Comparison of ENCODE assay signal across 9 cellular contexts in the genomic region with DNA sequence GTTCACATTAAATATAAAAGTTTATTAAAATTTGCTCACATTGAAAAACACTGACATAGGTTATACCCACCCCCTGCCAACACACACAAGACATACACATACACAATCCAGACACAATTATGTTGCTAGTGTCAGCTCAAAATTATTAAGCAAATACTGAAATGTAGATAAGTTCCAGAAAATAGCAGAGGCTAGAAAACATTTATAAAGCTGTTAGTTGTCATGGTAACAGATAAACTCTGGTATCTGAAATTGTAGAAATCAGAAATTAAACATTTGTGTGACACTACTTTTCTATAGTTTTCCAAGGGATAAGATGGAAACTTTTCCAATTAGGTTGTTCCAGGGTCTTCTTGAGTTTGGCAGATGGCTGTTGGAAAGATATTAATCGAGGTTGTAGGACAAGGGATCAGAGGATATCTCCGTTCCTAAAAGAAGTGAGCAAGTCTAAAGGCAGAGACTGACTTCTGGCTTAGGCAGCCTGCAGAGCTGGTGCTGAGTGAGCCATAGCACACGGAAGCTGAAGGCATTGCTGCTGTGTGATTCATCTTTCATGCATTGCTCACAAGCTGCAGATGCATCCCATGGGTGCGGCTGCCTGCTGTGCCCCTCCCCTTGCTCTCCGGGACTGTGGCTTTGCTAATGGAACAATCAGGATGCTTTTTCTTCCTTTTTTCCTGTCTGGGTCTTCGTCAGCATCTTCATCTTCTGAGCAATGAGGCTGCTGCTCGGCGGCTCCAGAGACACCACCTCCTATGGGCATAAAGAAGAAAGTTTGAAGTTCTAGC.
A peak's percentile ranks its signal among the peaks of the same experiment; 100 is the strongest.
DNase-seq lines count a peak whose midpoint lies in the region; ATAC-seq, FAIRE-seq and TF ChIP-seq lines count a peak whose summit lies in the region.
"Had no signal": no experiment of that assay in that cellular context is flagged by ENCODE, and none has a peak within 500 bp of the region (broad histone marks: within the 10 kb centered on the region; RNA-seq: fewer than 3 reads in every experiment).

No MANE protein-coding gene starts in this region.

- peak; percentile 93 for DNase-seq in AG08395 (ENCODE audit: low spot score)
- peak; percentile 86 for DNase-seq in astrocyte of the hippocampus (ENCODE audit: low read depth, low spot score)
- peak; percentile 97 for DNase-seq in kidney epithelial cell (ENCODE audit: low read depth)
- DNase-seq in GM19239 (ENCODE audit: insufficient read length, low spot score): no peak
- DNase-seq: activated CD4-positive, alpha-beta T cell treated with anti-CD3 and anti-CD28 coated beads for 36 hours had no signal

- TF ChIP-seq CTCF in kidney epithelial cell (IDR thresholded peaks at IDR 0.05; ENCODE audit: insufficient read depth, low read length, poor library complexity, severe bottlenecking): no peak

- no peak overlapping the region for H3K4me3 ChIP-seq in kidney epithelial cell (ENCODE audit: low read depth, low read length)

- H3K36me3 ChIP-seq in kidney epithelial cell (ENCODE audit: control insufficient read depth, insufficient read depth, low read length): no peaks in the 10 kb centered on the region

- TF ChIP-seq RAD21 in Ishikawa (IDR thresholded peaks at IDR 0.05; ENCODE audit: low read depth): no peak

- no peak for TF ChIP-seq EP300 in Ishikawa (IDR thresholded peaks at IDR 0.05; ENCODE audit: borderline replicate concordance)

- ATAC-seq in HG02938 (IDR thresholded peaks at IDR 0.05; ENCODE audit: unreplicated experiment) (no peak), HG03175 (IDR thresholded peaks at IDR 0.05; ENCODE audit: unreplicated experiment) (no peak), HG02973 (IDR thresholded peaks at IDR 0.05; ENCODE audit: unreplicated experiment) (no peak)
- ATAC-seq: activated CD4-positive, alpha-beta T cell treated with anti-CD3 and anti-CD28 coated beads for 36 hours had no signal

- H3K27me3 ChIP-seq in kidney epithelial cell (ENCODE audit: control insufficient read depth, insufficient read depth, low read length): no peaks in the 10 kb centered on the region

- no peak for FAIRE-seq in GM19239 (lab: Jason Lieb, UNC)

TF ChIP-seq in Ishikawa, 13 proteins besides CTCF, POLR2A, EP300 and RAD21:
- TF ChIP-seq TCF12 (IDR thresholded peaks at IDR 0.05; ENCODE audit: low read depth) (no peak), ZBTB7A (IDR thresholded peaks at IDR 0.05; ENCODE audit: low read depth) (no peak), TEAD4 (IDR thresholded peaks at IDR 0.05) (peak; percentile 64), CREB1 (IDR thresholded peaks at IDR 0.05; ENCODE audit: low read depth) (no peak), EGR1 (IDR thresholded peaks at IDR 0.05) (no peak)
TF ChIP-seq in Ishikawa: peak in this region for 1.
